ENCODE assay signal across 8 cellular contexts in the genomic region with DNA sequence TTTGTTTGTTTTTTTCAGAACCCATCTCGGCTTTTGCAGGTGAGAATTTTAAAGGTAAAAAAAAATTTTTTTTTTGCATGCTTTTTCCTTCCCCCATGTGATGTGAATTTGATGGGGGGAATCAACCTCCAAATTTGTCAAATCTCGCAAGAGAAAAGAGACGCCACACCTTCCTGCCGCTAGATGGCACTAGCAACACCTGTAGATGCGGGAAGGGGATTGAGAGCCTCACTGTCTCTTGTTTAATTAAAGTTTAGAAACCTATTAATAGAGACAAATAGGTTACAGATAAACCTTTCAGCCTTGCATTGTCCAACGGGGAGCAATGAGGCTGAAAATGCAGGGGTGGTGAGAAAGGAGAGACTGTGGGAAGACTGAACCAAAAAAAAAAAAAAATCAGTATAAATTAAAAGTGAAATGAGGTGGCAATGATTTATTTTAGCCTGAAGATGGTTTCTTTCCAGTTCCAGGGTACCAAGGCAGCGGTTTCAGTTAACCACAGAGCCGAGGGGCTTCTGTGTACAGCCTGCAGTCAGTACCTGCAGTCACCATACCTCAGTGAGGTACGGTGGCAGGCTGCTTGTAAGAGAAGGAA.
A peak's percentile ranks its signal among the peaks of the same experiment; 100 is the strongest.
DNase-seq lines count a peak whose midpoint lies in the region; ATAC-seq and TF ChIP-seq lines count a peak whose summit lies in the region.

No MANE protein-coding gene starts in this region.

- TF ChIP-seq CTCF in Caco-2 (IDR thresholded peaks at IDR 0.05; ENCODE audit: insufficient read depth in 1 of 2, low read depth in 1 of 2, low read length in 1 of 2, severe bottlenecking in 1 of 2, unreplicated experiment in 1 of 2) = peak; percentile 93 to 96

- H3K27ac Mint-ChIP-seq in Caco-2 (ENCODE audit: unreplicated experiment) = peak overlapping the region; percentile 52

- H3K4me1 Mint-ChIP-seq in Caco-2 (ENCODE audit: low read depth, unreplicated experiment) = peaks cover 31% of the 10 kb centered on the region

- intact Hi-C loops in Caco-2 (cut with micrococcal nuclease; ENCODE audit: unreplicated experiment) = loop anchor here (1.0 kb wide), 3 partner anchors 46 to 158 kb away; no protein-coding TSS in a partner anchor

- peaks cover 32% of the 10 kb centered on the region for H3K4me1 ChIP-seq in Caco-2

- no peak overlapping the region for H3K4me3 ChIP-seq in Caco-2 (ENCODE audit: low read depth, low read length)

- peaks cover 39% of the 10 kb centered on the region for H3K36me3 Mint-ChIP-seq in Caco-2 (ENCODE audit: insufficient read depth, unreplicated experiment)

- ATAC-seq in GM21515 (IDR thresholded peaks at IDR 0.05; ENCODE audit: unreplicated experiment) = peak; percentile 59

- no peaks in the 10 kb centered on the region; the same call in 1 of the 2 replicates for H3K36me3 ChIP-seq in Caco-2 (ENCODE audit: control insufficient read depth, insufficient read depth, low read length)

- peak; percentile 61 to 65 for DNase-seq in Caco-2
- DNase-seq in NCI-H2081 (lab: John Stamatoyannopoulos, UW) = peak; percentile 60 to 74
- DNase-seq in activated CD4-positive, CD25-positive, alpha-beta regulatory T cell treated with anti-CD3 and anti-CD28 coated beads, Interleukin-2, amount 50 U/mL, for 72 hours = peak; percentile 49
- DNase-seq in dedifferentiated amniotic fluid mesenchymal stem cell (ENCODE audit: extremely low spot score) = peak; percentile 44
- DNase-seq in lung microvascular endothelial cell (ENCODE audit: low read depth in 2 of 2) = peak; percentile 67 to 76
- DNase-seq in stimulated activated CD8-positive, alpha-beta memory T cell treated with anti-CD3 and anti-CD28 coated beads, Interleukin-4, amount 100 ng/mL, for 48 hours = peak; percentile 75
- no peak for DNase-seq in mesenteric fat pad (ENCODE audit: low spot score)

- POLR2A ChIA-PET in Caco-2 (lab: Charles Lee) = no interaction called here

- no peaks in the 10 kb centered on the region for H3K9me3 ChIP-seq in Caco-2

- H3K4me3 Mint-ChIP-seq in Caco-2 (ENCODE audit: unreplicated experiment) = no peak overlapping the region

- no TSS peak for BruUV-seq in Caco-2 (replicated peaks; lab: Mats Ljungman, UMichigan)

- CTCF ChIA-PET in Caco-2 (lab: Charles Lee) = interaction anchor here (0.7 kb wide), 1 partner anchor 12 kb away, joined by 3 read pairs; no protein-coding TSS in a partner anchor

- H3K9me3 Mint-ChIP-seq in Caco-2 (ENCODE audit: unreplicated experiment) = no peaks in the 10 kb centered on the region

- H3K27me3 Mint-ChIP-seq in Caco-2 (ENCODE audit: insufficient read depth, unreplicated experiment) = no peaks in the 10 kb centered on the region

- no peaks in the 10 kb centered on the region for H3K27me3 ChIP-seq in Caco-2 (replicated peaks; ENCODE audit: control insufficient read depth, insufficient read depth, low read length)
